ENCODE assay signal across 8 cellular contexts in genomic region chr22:46575915-46576555, GRCh38. TPM values are rescaled to one million over a fixed set of nuclear protein-coding genes. Genes with fewer than 3 reads are reported as not detected.
DNase-seq lines count a peak whose midpoint lies in the region; ATAC-seq and TF ChIP-seq lines count a peak whose summit lies in the region.

No MANE protein-coding gene starts in this region.

- peak in 1 of 5 donors; percentile 15 for DNase-seq in CD8-positive, alpha-beta memory T cell
- DNase-seq in endothelial cell (ENCODE audit: low spot score): no peak
- DNase-seq in NCI-H128 (lab: John Stamatoyannopoulos, UW; ENCODE audit: unreplicated experiment): no peak
- no peak for DNase-seq in NOMO-1 treated with DMSO at 0.1 percent for 48 hours (lab: John Stamatoyannopoulos, UW; ENCODE audit: unreplicated experiment)
- no peak for DNase-seq in NCI-H510A treated with DMSO at 0.1 percent for 48 hours (lab: John Stamatoyannopoulos, UW)

- no peaks in the 10 kb centered on the region for H3F3A ChIP-seq in OCI-LY1 (ENCODE audit: insufficient read depth, low read length)

- H3K27ac ChIP-seq in CD8-positive, alpha-beta memory T cell (ENCODE audit: low read depth, low read length): peak overlapping the region; percentile 31
- H3K27ac ChIP-seq in OCI-LY1 (ENCODE audit: low read depth, low read length, poor library complexity, severe bottlenecking): no peak overlapping the region

- peaks cover 0 to 5% (median 2%) of the 10 kb centered on the region in 3 donors for H3K36me3 Mint-ChIP-seq in CD8-positive, alpha-beta memory T cell
- H3K36me3 Mint-ChIP-seq in endothelial cell (ENCODE audit: low read depth, unreplicated experiment): peaks cover 4% of the 10 kb centered on the region

- no peaks in the 10 kb centered on the region for H4K20me1 ChIP-seq in OCI-LY1 (ENCODE audit: insufficient read depth, low read length)

- no peak overlapping the region for H2AFZ ChIP-seq in OCI-LY1 (ENCODE audit: low read length)
- no peak overlapping the region for H2AFZ ChIP-seq in neuron (ENCODE audit: low read depth, low read length)

- POLR2A ChIA-PET in CD8-positive, alpha-beta memory T cell (lab: Charles Lee): no interaction called here

- no peaks in the 10 kb centered on the region for H3K36me3 ChIP-seq in CD8-positive, alpha-beta memory T cell (ENCODE audit: insufficient read depth, low read length)
- no peaks in the 10 kb centered on the region; the same call in 1 of the 2 replicates for H3K36me3 ChIP-seq in OCI-LY1 (ENCODE audit: insufficient read depth, low read length)
- H3K36me3 ChIP-seq in neuron (ENCODE audit: insufficient read depth, low read length): no peaks in the 10 kb centered on the region

- H3K27me3 Mint-ChIP-seq in CD8-positive, alpha-beta memory T cell: peaks cover 0 to 3% of the 10 kb centered on the region in 2 donors
- H3K27me3 Mint-ChIP-seq in endothelial cell (ENCODE audit: unreplicated experiment): peaks cover 16% of the 10 kb centered on the region

- H3K4me2 ChIP-seq in OCI-LY1 (ENCODE audit: low read length): peak overlapping the region; percentile 57

- no peaks in the 10 kb centered on the region for H3K79me2 ChIP-seq in OCI-LY1 (ENCODE audit: insufficient read depth, low read length)

- H3K9me3 Mint-ChIP-seq in CD8-positive, alpha-beta memory T cell: peaks cover 8 to 11% (median 9%) of the 10 kb centered on the region in 5 donors
- H3K9me3 Mint-ChIP-seq in endothelial cell (ENCODE audit: unreplicated experiment): no peaks in the 10 kb centered on the region

- no peaks in the 10 kb centered on the region for H3K9me3 ChIP-seq in CD8-positive, alpha-beta memory T cell (ENCODE audit: low read length)
- H3K9me3 ChIP-seq in OCI-LY1 (ENCODE audit: low read length): peaks cover 7% of the 10 kb centered on the region
- H3K9me3 ChIP-seq in neuron (ENCODE audit: low read length): peaks cover 8% of the 10 kb centered on the region

- H3K4me3 ChIP-seq in CD8-positive, alpha-beta memory T cell (ENCODE audit: low read length): peak overlapping the region; percentile 62
- peak overlapping the region; percentile 49 for H3K4me3 ChIP-seq in OCI-LY1 (ENCODE audit: low read depth, low read length, poor library complexity, severe bottlenecking)
- H3K4me3 ChIP-seq in neuron (ENCODE audit: low read length): peak overlapping the region; percentile 25

- no peaks in the 10 kb centered on the region for H3K9me2 ChIP-seq in OCI-LY1 (ENCODE audit: low read depth, low read length)

- H3K27me3 ChIP-seq in CD8-positive, alpha-beta memory T cell (ENCODE audit: insufficient read depth, low read length, poor library complexity, severe bottlenecking): no peaks in the 10 kb centered on the region
- H3K27me3 ChIP-seq in OCI-LY1 (ENCODE audit: insufficient read depth, low read length): peaks cover 11% of the 10 kb centered on the region
- no peaks in the 10 kb centered on the region for H3K27me3 ChIP-seq in neuron (ENCODE audit: insufficient read depth, low read length)

- TF ChIP-seq CTCF in OCI-LY1 (IDR thresholded peaks at IDR 0.05; ENCODE audit: low read length) (no peak), endothelial cell (IDR thresholded peaks at IDR 0.05; ENCODE audit: unreplicated experiment) (no peak)

- H3K4me1 ChIP-seq in CD8-positive, alpha-beta memory T cell (ENCODE audit: insufficient read depth, low read length): peaks cover 30% of the 10 kb centered on the region
- peaks cover 10% of the 10 kb centered on the region for H3K4me1 ChIP-seq in OCI-LY1 (ENCODE audit: insufficient read depth, low read length, severe bottlenecking)
- H3K4me1 ChIP-seq in neuron (ENCODE audit: insufficient read depth, low read length): peaks cover 19% of the 10 kb centered on the region

- peak overlapping the region; percentile 35; the same call in 1 of the 2 replicates for H3K9ac ChIP-seq in OCI-LY1 (ENCODE audit: low read length)

- H3K27ac Mint-ChIP-seq in CD8-positive, alpha-beta memory T cell: peak overlapping the region; percentile 32 to 87 (median 70)
- peak overlapping the region; percentile 97 for H3K27ac Mint-ChIP-seq in endothelial cell (ENCODE audit: unreplicated experiment)

- no peak for ATAC-seq in GM21447 (IDR thresholded peaks at IDR 0.05; ENCODE audit: unreplicated experiment)

- H3K4me1 Mint-ChIP-seq in CD8-positive, alpha-beta memory T cell: peaks cover 30 to 44% (median 32%) of the 10 kb centered on the region in 3 donors
- H3K4me1 Mint-ChIP-seq in endothelial cell (ENCODE audit: unreplicated experiment): peaks cover 23% of the 10 kb centered on the region

- H3K4me3 Mint-ChIP-seq in CD8-positive, alpha-beta memory T cell: peak overlapping the region; percentile 79 to 92 (median 83)
- H3K4me3 Mint-ChIP-seq in endothelial cell (ENCODE audit: unreplicated experiment): peak overlapping the region; percentile 79

- CTCF ChIA-PET in CD8-positive, alpha-beta memory T cell (lab: Charles Lee): interaction anchor here (0.6 kb wide), 1 partner anchor 13 kb away, joined by 4 read pairs; no protein-coding TSS in a partner anchor

RNA-seq across cellular contexts. Expression of gene CELSR1, which starts 38.6 kb away (rescaled TPM):
- under 1 TPM; 0.15 to 0.33 TPM for total RNA-seq in CD8-positive, alpha-beta memory T cell
- polyA plus RNA-seq in CD8-positive, alpha-beta memory T cell: 0.30 TPM
- total RNA-seq in endothelial cell (ENCODE audit: unreplicated experiment): 7.7 TPM

RNA-seq across cellular contexts. Expression of gene GRAMD4, which starts 44.2 kb away (rescaled TPM):
- total RNA-seq in CD8-positive, alpha-beta memory T cell: 10 to 100 TPM; 25.3 to 33.0 TPM
- 7.6 TPM for polyA plus RNA-seq in CD8-positive, alpha-beta memory T cell
- 42.7 TPM for total RNA-seq in endothelial cell (ENCODE audit: unreplicated experiment)
